8 cellular contexts compared by ENCODE assay signal in the genomic region with DNA sequence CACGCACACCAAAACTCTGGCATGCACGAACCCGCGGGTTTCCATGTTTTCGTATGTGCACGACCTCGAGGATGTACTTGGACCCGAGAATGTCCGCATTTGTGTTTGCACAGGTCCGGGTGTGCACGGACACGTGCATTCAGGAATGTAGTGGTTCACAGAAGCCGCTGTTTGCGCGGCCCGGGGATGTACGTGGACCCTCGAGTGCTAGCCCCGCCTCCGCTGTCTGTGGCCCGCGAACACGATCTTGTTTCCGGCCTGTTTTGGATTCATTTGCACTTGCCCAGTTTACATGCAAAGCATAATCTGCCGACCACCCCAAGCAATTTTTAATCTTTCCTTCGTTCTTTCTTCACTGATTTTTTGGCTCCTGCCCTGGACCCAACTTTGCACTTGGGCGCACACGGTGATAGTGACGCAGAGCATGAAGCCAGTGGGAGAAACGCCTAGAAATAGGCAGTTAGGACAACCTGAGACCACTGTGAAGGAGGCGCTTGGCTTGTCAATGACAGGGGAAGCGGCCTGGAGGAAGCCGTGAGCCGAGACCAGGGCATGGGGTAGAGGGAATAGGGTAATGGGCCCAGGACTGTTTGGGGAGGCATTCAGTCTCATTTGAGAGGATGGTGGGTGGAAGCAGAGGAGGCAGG. TPM values are rescaled to one million over a fixed set of nuclear protein-coding genes. Genes with fewer than 3 reads are reported as not detected.
DNase-seq lines count a peak whose midpoint lies in the region; ATAC-seq, FAIRE-seq and TF ChIP-seq lines count a peak whose summit lies in the region.

No MANE protein-coding gene starts in this region.

- H3K27ac Mint-ChIP-seq in IgD-negative memory B cell, result peak overlapping the region; percentile 94 to 98 (median 97)
- H3K27ac Mint-ChIP-seq in dendritic cell treated with granulocyte-macrophage colony-stimulating factor and Interleukin-4, amounts not matched to agents 40 ng/mL and 50 ng/mL, for 4 days, result peak overlapping the region; percentile 95
- H3K27ac Mint-ChIP-seq in natural killer cell treated with Interleukin-12 subunit alpha and Interleukin-12 subunit beta and Interleukin-15 and Interleukin-18, amount 100 ng/mL, for 72 hours, result peak overlapping the region; percentile 81 to 90

- no peaks in the 10 kb centered on the region for H3K36me3 ChIP-seq in WERI-Rb-1

- H3K27me3 ChIP-seq in AG04450 (ENCODE audit: control insufficient read depth, insufficient read depth, low read length) (no peaks in the 10 kb centered on the region), WERI-Rb-1 (ENCODE audit: insufficient read depth, low read depth, severe bottlenecking) (no peaks in the 10 kb centered on the region)

- H3K27ac ChIP-seq in AG04450 (ENCODE audit: low read depth, low read length) (no peak overlapping the region), WERI-Rb-1 (no peak overlapping the region)

- H3K36me3 Mint-ChIP-seq in IgD-negative memory B cell, result peaks cover 2% of the 10 kb centered on the region
- H3K36me3 Mint-ChIP-seq in dendritic cell treated with granulocyte-macrophage colony-stimulating factor and Interleukin-4, amounts not matched to agents 40 ng/mL and 50 ng/mL, for 4 days (ENCODE audit: low read depth), result peaks cover 6% of the 10 kb centered on the region
- H3K36me3 Mint-ChIP-seq in natural killer cell treated with Interleukin-12 subunit alpha and Interleukin-12 subunit beta and Interleukin-15 and Interleukin-18, amount 100 ng/mL, for 72 hours, result no peaks in the 10 kb centered on the region

- no peak for DNase-seq in AG04450 (ENCODE audit: low read depth, low spot score)
- no peak for DNase-seq in natural killer cell treated with Interleukin-12 subunit alpha and Interleukin-12 subunit beta and Interleukin-15 and Interleukin-18, amount 100 ng/mL, for 72 hours (ENCODE audit: low spot score)
- no peak for DNase-seq in WERI-Rb-1
- DNase-seq in RCC 7860 (ENCODE audit: low spot score), result no peak
- no peak for DNase-seq in putamen (ENCODE audit: low spot score)

- H3K9me3 ChIP-seq in AG04450 (ENCODE audit: control insufficient read depth, insufficient read depth, low read length), result peaks cover 11% of the 10 kb centered on the region
- H3K9me3 ChIP-seq in WERI-Rb-1 (ENCODE audit: severe bottlenecking), result no peaks in the 10 kb centered on the region

- H3K4me3 Mint-ChIP-seq in IgD-negative memory B cell, result peak overlapping the region; percentile 56 to 95 (median 84)
- H3K4me3 Mint-ChIP-seq in dendritic cell treated with granulocyte-macrophage colony-stimulating factor and Interleukin-4, amounts not matched to agents 40 ng/mL and 50 ng/mL, for 4 days, result peak overlapping the region; percentile 63
- H3K4me3 Mint-ChIP-seq in natural killer cell treated with Interleukin-12 subunit alpha and Interleukin-12 subunit beta and Interleukin-15 and Interleukin-18, amount 100 ng/mL, for 72 hours, result peak overlapping the region; percentile 72

- ATAC-seq in natural killer cell treated with Interleukin-12 subunit alpha and Interleukin-12 subunit beta and Interleukin-15 and Interleukin-18, amount 100 ng/mL, for 72 hours, result no peak
- ATAC-seq in HG02678 (IDR thresholded peaks at IDR 0.05; ENCODE audit: unreplicated experiment), result no peak

- POLR2A ChIA-PET in AG04450 (lab: Yijun Ruan, JAX), result interaction anchor here (0.6 to 1.2 kb wide), 2 partner anchors 45 to 198 kb away, joined by 3 to 5 read pairs; partner anchors contain the start of genes NCL and PTMA

- CTCF ChIA-PET in AG04450 (lab: Charles Lee), result interaction anchor here (0.6 to 1.1 kb wide), 3 partner anchors 12 to 52 kb away, joined by 3 to 4 read pairs (median 4); no protein-coding TSS in a partner anchor

- no peak for FAIRE-seq in RCC 7860 (lab: Jason Lieb, UNC)

- no peaks in the 10 kb centered on the region for H3K27me3 Mint-ChIP-seq in IgD-negative memory B cell
- H3K27me3 Mint-ChIP-seq in dendritic cell treated with granulocyte-macrophage colony-stimulating factor and Interleukin-4, amounts not matched to agents 40 ng/mL and 50 ng/mL, for 4 days, result peaks cover 2% of the 10 kb centered on the region
- no peaks in the 10 kb centered on the region for H3K27me3 Mint-ChIP-seq in natural killer cell treated with Interleukin-12 subunit alpha and Interleukin-12 subunit beta and Interleukin-15 and Interleukin-18, amount 100 ng/mL, for 72 hours

- peaks cover 15 to 36% (median 25%) of the 10 kb centered on the region in 3 donors for H3K4me1 Mint-ChIP-seq in IgD-negative memory B cell
- peaks cover 33% of the 10 kb centered on the region for H3K4me1 Mint-ChIP-seq in dendritic cell treated with granulocyte-macrophage colony-stimulating factor and Interleukin-4, amounts not matched to agents 40 ng/mL and 50 ng/mL, for 4 days (ENCODE audit: low read depth)
- peaks cover 12% of the 10 kb centered on the region in 2 donors for H3K4me1 Mint-ChIP-seq in natural killer cell treated with Interleukin-12 subunit alpha and Interleukin-12 subunit beta and Interleukin-15 and Interleukin-18, amount 100 ng/mL, for 72 hours (ENCODE audit: low read depth in 2 of 2)

- intact Hi-C loops in dendritic cell treated with granulocyte-macrophage colony-stimulating factor and Interleukin-4, amounts not matched to agents 40 ng/mL and 50 ng/mL, for 4 days (cut with micrococcal nuclease), result loop anchor here (1.0 to 5.0 kb wide), 3 partner anchors 43 to 119 kb away; partner anchors contain the start of gene PDE6D

- H3K4me3 ChIP-seq in AG04450 (ENCODE audit: low read depth, low read length), result peak overlapping the region; percentile 46
- no peak overlapping the region for H3K4me3 ChIP-seq in WERI-Rb-1 (ENCODE audit: low read depth, low read length)

- no peak for TF ChIP-seq CTCF in AG04450 (IDR thresholded peaks at IDR 0.05; ENCODE audit: low read depth, low read length)
- TF ChIP-seq CTCF in WERI-Rb-1 (IDR thresholded peaks at IDR 0.05; ENCODE audit: low read depth, low read length), result no peak

- peaks cover 0 to 2% (median 0%) of the 10 kb centered on the region in 3 donors for H3K9me3 Mint-ChIP-seq in IgD-negative memory B cell
- no peaks in the 10 kb centered on the region for H3K9me3 Mint-ChIP-seq in dendritic cell treated with granulocyte-macrophage colony-stimulating factor and Interleukin-4, amounts not matched to agents 40 ng/mL and 50 ng/mL, for 4 days
- H3K9me3 Mint-ChIP-seq in natural killer cell treated with Interleukin-12 subunit alpha and Interleukin-12 subunit beta and Interleukin-15 and Interleukin-18, amount 100 ng/mL, for 72 hours, result no peaks in the 10 kb centered on the region

RNA-seq across cellular contexts. Expression of gene PTMA, which starts 45.4 kb away (rescaled TPM):
- polyA plus RNA-seq in AG04450 (2011; rRNA removed), result 505 and 681 TPM in 2 replicates
- 227 and 297 TPM in 2 replicates for polyA minus RNA-seq in AG04450 (2011; rRNA and poly(A)+ RNA removed)
- polyA plus RNA-seq in IgD-negative memory B cell, result 2,664 TPM
- 1,000 to 10,000 TPM; 1,013 to 1,764 TPM for total RNA-seq in natural killer cell treated with Interleukin-12 subunit alpha and Interleukin-12 subunit beta and Interleukin-15 and Interleukin-18, amount 100 ng/mL, for 72 hours
